12 cellular contexts compared by ENCODE assay signal in genomic region chr2:226773291-226773690, GRCh38. TPM values are rescaled to one million over a fixed set of nuclear protein-coding genes. Genes with fewer than 3 reads are reported as not detected.
DNase-seq lines count a peak whose midpoint lies in the region; ATAC-seq, FAIRE-seq and TF ChIP-seq lines count a peak whose summit lies in the region.
"Had no signal": no experiment of that assay in that cellular context is flagged by ENCODE, and none has a peak within 500 bp of the region (broad histone marks: within the 10 kb centered on the region; RNA-seq: fewer than 3 reads in every experiment).

No MANE protein-coding gene starts in this region.

- ATAC-seq in GM19328 (IDR thresholded peaks at IDR 0.05; ENCODE audit: unreplicated experiment), result peak; percentile 29
- ATAC-seq in HG02852 (IDR thresholded peaks at IDR 0.05; ENCODE audit: unreplicated experiment), result peak; percentile 31
- ATAC-seq in activated CD8-positive, alpha-beta T cell treated with anti-CD3 and anti-CD28 coated beads for 36 hours, result no peak

- H3K4me1 ChIP-seq in sigmoid colon, result peaks cover 0 to 44% (median 34%) of the 10 kb centered on the region in 4 donors

- no peak for TF ChIP-seq EP300 in sigmoid colon (IDR thresholded peaks at IDR 0.05)

- peaks cover 3% of the 10 kb centered on the region for H3K9me3 Mint-ChIP-seq in activated CD8-positive, alpha-beta T cell treated with anti-CD3 and anti-CD28 coated beads for 36 hours

- POLR2A ChIA-PET in activated CD8-positive, alpha-beta T cell treated with anti-CD3 and anti-CD28 coated beads for 36 hours (lab: Charles Lee), result no interaction called here

- H3K4me3 Mint-ChIP-seq in activated CD8-positive, alpha-beta T cell treated with anti-CD3 and anti-CD28 coated beads for 36 hours, result no peak overlapping the region
- H3K4me3 Mint-ChIP-seq: memory B cell had no signal

- H3K36me3 ChIP-seq in sigmoid colon, result peaks cover 0 to 15% (median 3%) of the 10 kb centered on the region in 4 donors

- no peaks in the 10 kb centered on the region for H3K27me3 Mint-ChIP-seq in activated CD8-positive, alpha-beta T cell treated with anti-CD3 and anti-CD28 coated beads for 36 hours
- H3K27me3 Mint-ChIP-seq: memory B cell; stimulated activated naive CD8-positive, alpha-beta T cell treated with anti-CD3 and anti-CD28 coated beads, Interleukin-15, Interleukin-2, amounts not matched to agents 100 ng/mL and 50 ng/mL, for 24 hours had no signal

- no peak for TF ChIP-seq CTCF in activated CD8-positive, alpha-beta T cell treated with anti-CD3 and anti-CD28 coated beads for 36 hours (IDR thresholded peaks at IDR 0.05)
- TF ChIP-seq CTCF in sigmoid colon (IDR thresholded peaks at IDR 0.05), result no peak

- peak overlapping the region; percentile 9 to 60 (median 52) for H3K27ac ChIP-seq in sigmoid colon

- H3K4me3 ChIP-seq in sigmoid colon, result no peak overlapping the region

- peaks cover 2% of the 10 kb centered on the region for H3K36me3 Mint-ChIP-seq in activated CD8-positive, alpha-beta T cell treated with anti-CD3 and anti-CD28 coated beads for 36 hours (ENCODE audit: low read depth)

- H3K27me3 ChIP-seq in sigmoid colon, result no peaks in the 10 kb centered on the region

- TF ChIP-seq POLR2A in sigmoid colon (IDR thresholded peaks at IDR 0.05), result no peak

- peak overlapping the region; percentile 56 for H3K27ac Mint-ChIP-seq in activated CD8-positive, alpha-beta T cell treated with anti-CD3 and anti-CD28 coated beads for 36 hours
- H3K27ac Mint-ChIP-seq: memory B cell had no signal

- peaks cover 23% of the 10 kb centered on the region for H3K4me1 Mint-ChIP-seq in activated CD8-positive, alpha-beta T cell treated with anti-CD3 and anti-CD28 coated beads for 36 hours (ENCODE audit: low read depth)

- 16 to 53% methylated on average over 2 of the region's 2 CpGs for WGBS in sigmoid colon, 2 donors

- FAIRE-seq in frontal cortex (lab: Jason Lieb, UNC), result no peak

- H3K9me3 ChIP-seq in sigmoid colon, result peaks cover 0 to 3% (median 0%) of the 10 kb centered on the region in 4 donors

- DNase-seq in activated CD8-positive, alpha-beta T cell treated with anti-CD3 and anti-CD28 coated beads for 36 hours, result no peak
- DNase-seq in sigmoid colon (no peak), frontal cortex (ENCODE audit: low spot score in 2 of 2) (no peak), DMS79 treated with DMSO at 0.1 percent for 48 hours (lab: John Stamatoyannopoulos, UW) (no peak), ureter (ENCODE audit: low spot score) (no peak)
- DNase-seq in stimulated activated CD4-positive, alpha-beta T cell treated with anti-CD3 and anti-CD28 coated beads, Interleukin-1b, Interleukin-23, amount 100 ng/mL, for 48 hours, result no peak
- DNase-seq: amygdala, GOT3 had no signal

- CTCF ChIA-PET in activated CD8-positive, alpha-beta T cell treated with anti-CD3 and anti-CD28 coated beads for 36 hours (lab: Charles Lee), result interaction anchor here (0.9 to 1.3 kb wide), 3 partner anchors 9 to 25 kb away, joined by 3 to 5 read pairs (median 3); no protein-coding TSS in a partner anchor

- intact Hi-C loops in activated CD8-positive, alpha-beta T cell treated with anti-CD3 and anti-CD28 coated beads for 36 hours (cut with micrococcal nuclease), result no loop called here
- intact Hi-C loops in sigmoid colon (cut with DNase I), result no loop called here

RNA-seq across cellular contexts. Expression of gene IRS1, which starts 26.3 kb away (rescaled TPM):
- total RNA-seq in activated CD8-positive, alpha-beta T cell treated with anti-CD3 and anti-CD28 coated beads for 36 hours, result 1 to 10 TPM; 3.5 to 4.0 TPM
- total RNA-seq in sigmoid colon, result 10 to 100 TPM; 18.5 to 29.1 (median 23.7) TPM
- polyA plus RNA-seq in sigmoid colon, result 1 to 10 TPM; 2.3 to 7.6 (median 6.0) TPM
- total RNA-seq in frontal cortex, result 11.8 TPM
- 40.0 TPM for total RNA-seq in ureter
